In genomic region chr7:120856621-120857352, GRCh38 we compare ENCODE assay signal across 8 cellular contexts. TPM values are rescaled to one million over a fixed set of nuclear protein-coding genes. Genes with fewer than 3 reads are reported as not detected.
DNase-seq lines count a peak whose midpoint lies in the region; TF ChIP-seq lines count a peak whose summit lies in the region.

No MANE protein-coding gene starts in this region.

- peak overlapping the region; percentile 76 for H3K4me2 ChIP-seq in GM23248 (ENCODE audit: unreplicated experiment)

- no peak overlapping the region for H3K9ac ChIP-seq in GM23248

- H3K27ac ChIP-seq in GM23248 (no peak overlapping the region), mesodermal cell (ENCODE audit: low read depth, low read length, severe bottlenecking) (peak overlapping the region; percentile 95)

- no peaks in the 10 kb centered on the region for H3K9me2 ChIP-seq in GM23248 (ENCODE audit: insufficient read depth)

- in situ Hi-C loops in GM23248 (cut with MboI): no loop called here

- no peaks in the 10 kb centered on the region for H3K79me2 ChIP-seq in GM23248 (ENCODE audit: insufficient read depth)

- H3K9me3 ChIP-seq in GM23248 (ENCODE audit: low read depth) (no peaks in the 10 kb centered on the region), mesodermal cell (ENCODE audit: control insufficient read depth, low read length) (no peaks in the 10 kb centered on the region)

- H3K4me1 ChIP-seq in GM23248 (ENCODE audit: insufficient read depth) (no peaks in the 10 kb centered on the region), mesodermal cell (ENCODE audit: control insufficient read depth, insufficient read depth, low read length, poor library complexity, severe bottlenecking) (no peaks in the 10 kb centered on the region)

- WGBS in GM23248 (ENCODE audit: low coverage in 1 of 2, low lambda C conversion rate in 2 of 2, missing lambda C conversion rate in 2 of 2), 2 experiments: 10 to 11% methylated on average over 39 of the region's 39 CpGs
- 9 to 21% methylated on average over 9 to 16 of the region's 39 CpGs for WGBS in mesodermal cell (ENCODE audit: insufficient coverage in 2 of 2), 2 experiments

- H3K27ac Mint-ChIP-seq in IgD-negative memory B cell: no peak overlapping the region
- H3K27ac Mint-ChIP-seq in T-helper 2 cell treated with Interferon-gamma antibody and Interleukin-4, amounts not matched to agents 5 μg/mL and 100 μg/mL, for 36 hours: no peak overlapping the region
- H3K27ac Mint-ChIP-seq in endothelial cell (ENCODE audit: unreplicated experiment): peak overlapping the region; percentile 85
- peak overlapping the region; percentile 89 for H3K27ac Mint-ChIP-seq in type B pancreatic cell

- H3K27me3 Mint-ChIP-seq in IgD-negative memory B cell: peaks cover 52% of the 10 kb centered on the region
- peaks cover 74% of the 10 kb centered on the region for H3K27me3 Mint-ChIP-seq in T-helper 2 cell treated with Interferon-gamma antibody and Interleukin-4, amounts not matched to agents 5 μg/mL and 100 μg/mL, for 36 hours (ENCODE audit: low read depth)
- peaks cover 6% of the 10 kb centered on the region for H3K27me3 Mint-ChIP-seq in endothelial cell (ENCODE audit: unreplicated experiment)
- peaks cover 12% of the 10 kb centered on the region for H3K27me3 Mint-ChIP-seq in type B pancreatic cell

- H3K4me1 Mint-ChIP-seq in IgD-negative memory B cell (peaks cover 10 to 12% (median 11%) of the 10 kb centered on the region in 3 donors), endothelial cell (ENCODE audit: unreplicated experiment) (peaks cover 20% of the 10 kb centered on the region), type B pancreatic cell (ENCODE audit: unreplicated experiment) (peaks cover 20% of the 10 kb centered on the region)
- H3K4me1 Mint-ChIP-seq in T-helper 2 cell treated with Interferon-gamma antibody and Interleukin-4, amounts not matched to agents 5 μg/mL and 100 μg/mL, for 36 hours (ENCODE audit: low read depth): peaks cover 8% of the 10 kb centered on the region

- no peaks in the 10 kb centered on the region for H4K20me1 ChIP-seq in GM23248 (ENCODE audit: insufficient read depth)

- H3K4me3 ChIP-seq in GM23248 (peak overlapping the region; percentile 87), mesodermal cell (ENCODE audit: extremely low read depth, insufficient read depth, low read length, poor library complexity, severe bottlenecking) (peak overlapping the region; percentile 60)

- H3K36me3 ChIP-seq in GM23248 (ENCODE audit: low read depth) (no peaks in the 10 kb centered on the region), mesodermal cell (ENCODE audit: control insufficient read depth, insufficient read depth, low read length) (no peaks in the 10 kb centered on the region)

- peak overlapping the region; percentile 78 for H2AFZ ChIP-seq in GM23248

- TF ChIP-seq CTCF in endothelial cell (IDR thresholded peaks at IDR 0.05; ENCODE audit: unreplicated experiment) (no peak), type B pancreatic cell (conservative IDR thresholded peaks at IDR 0.05) (no peak)

- DNase-seq in NCI-H1417 (lab: John Stamatoyannopoulos, UW) (peak; percentile 64 to 78 (median 69)), NCI-H1417 treated with DMSO at 0.1 percent for 48 hours (lab: John Stamatoyannopoulos, UW) (no peak), GM23248 (peak; percentile 47), endothelial cell (ENCODE audit: low spot score) (peak; percentile 62), type B pancreatic cell (ENCODE audit: extremely low spot score, unreplicated experiment) (peak; percentile 69)
- peak; percentile 7 for DNase-seq in T-helper 2 cell treated with Interferon-gamma antibody and Interleukin-4, amounts not matched to agents 5 μg/mL and 100 μg/mL, for 36 hours (ENCODE audit: low spot score)

- no peaks in the 10 kb centered on the region for H3K9me3 Mint-ChIP-seq in IgD-negative memory B cell
- H3K9me3 Mint-ChIP-seq in T-helper 2 cell treated with Interferon-gamma antibody and Interleukin-4, amounts not matched to agents 5 μg/mL and 100 μg/mL, for 36 hours: no peaks in the 10 kb centered on the region
- H3K9me3 Mint-ChIP-seq in endothelial cell (ENCODE audit: unreplicated experiment): no peaks in the 10 kb centered on the region
- H3K9me3 Mint-ChIP-seq in type B pancreatic cell: no peaks in the 10 kb centered on the region

- peak overlapping the region; percentile 71 to 94 (median 92) for H3K4me3 Mint-ChIP-seq in IgD-negative memory B cell
- H3K4me3 Mint-ChIP-seq in T-helper 2 cell treated with Interferon-gamma antibody and Interleukin-4, amounts not matched to agents 5 μg/mL and 100 μg/mL, for 36 hours: peak overlapping the region; percentile 75
- H3K4me3 Mint-ChIP-seq in endothelial cell (ENCODE audit: unreplicated experiment): peak overlapping the region; percentile 99
- peak overlapping the region; percentile 99 for H3K4me3 Mint-ChIP-seq in type B pancreatic cell

- H3F3A ChIP-seq in GM23248 (ENCODE audit: insufficient read depth): no peaks in the 10 kb centered on the region

- H3K36me3 Mint-ChIP-seq in IgD-negative memory B cell (no peaks in the 10 kb centered on the region), endothelial cell (ENCODE audit: low read depth, unreplicated experiment) (peaks cover 11% of the 10 kb centered on the region), type B pancreatic cell (peaks cover 4% of the 10 kb centered on the region)
- no peaks in the 10 kb centered on the region for H3K36me3 Mint-ChIP-seq in T-helper 2 cell treated with Interferon-gamma antibody and Interleukin-4, amounts not matched to agents 5 μg/mL and 100 μg/mL, for 36 hours (ENCODE audit: low read depth)

- H3K27me3 ChIP-seq in GM23248 (replicated peaks; ENCODE audit: insufficient read depth): 0 out of 2 replicates have a peak, but pooled peaks cover 20% of the 10 kb centered on the region

RNA-seq across cellular contexts. Expression of gene TSPAN12, which starts 1.2 kb away (rescaled TPM):
- under 0.01 and 2.0 TPM in 2 replicates for total RNA-seq in GM23248 (2014; rRNA removed; shearing (Covaris generic))
- polyA plus RNA-seq in GM23248 (2016; fragmentation: Nextera tagmentation; extraction: Ambion mirVana): 0.70 and 1.1 TPM in 2 replicates
- not detected for polyA plus RNA-seq in IgD-negative memory B cell
- 20.3 TPM for total RNA-seq in endothelial cell (ENCODE audit: unreplicated experiment)
- 13.9 TPM for polyA plus RNA-seq in mesodermal cell (2013, experiment 1 of 2)
- polyA plus RNA-seq in mesodermal cell (2013, experiment 2 of 2): 15.1 TPM
- 14.8 and 16.3 TPM in 2 replicates for total RNA-seq in type B pancreatic cell (ENCODE audit: low replicate concordance)

Comparison
In these comparisons a context has a peak if more than half of its experiments do, and no peak if none do; other contexts are left out.
1. H3K27ac Mint-ChIP-seq: peak in endothelial cell (single experiment) and type B pancreatic cell (single experiment); none in IgD-negative memory B cell (0 of 3) and T-helper 2 cell treated with Interferon-gamma antibody and Interleukin-4, amounts not matched to agents 5 μg/mL and 100 μg/mL, for 36 hours (single experiment).
2. Peak in every context shown above with its lines, with median percentiles within 50 percentile points of each other: H3K4me3 Mint-ChIP-seq.